Comparison of ENCODE assay signal across 14 cellular contexts in genomic region chr11:103892603-103893002, GRCh38.
DNase-seq lines count a peak whose midpoint lies in the region; ATAC-seq, FAIRE-seq and TF ChIP-seq lines count a peak whose summit lies in the region.
"Had no signal": no experiment of that assay in that cellular context is flagged by ENCODE, and none has a peak within 500 bp of the region (broad histone marks: within the 10 kb centered on the region; RNA-seq: fewer than 3 reads in every experiment).

No MANE protein-coding gene starts in this region.

- TF ChIP-seq POLR2A in A549 (IDR thresholded peaks at IDR 0.05; ENCODE audit: low read length) (no peak), H54 (IDR thresholded peaks at IDR 0.05; ENCODE audit: low read depth, low read length) (no peak)

- ATAC-seq in A549 (peak; percentile 76 to 77; a peak in 5 of 6 replicates), foreskin keratinocyte (peak; percentile 42), GM19324 (IDR thresholded peaks at IDR 0.05; ENCODE audit: low FRiP score, unreplicated experiment) (no peak), GM18907 (IDR thresholded peaks at IDR 0.05; ENCODE audit: unreplicated experiment) (no peak)
- ATAC-seq in stimulated activated memory B cell treated with anti-CD40 and anti-IgM and Interleukin-4, amounts not matched to agents 10 μg/mL and 1 μg/mL and 100 μg/mL, for 72 hours = no peak

- no peaks in the 10 kb centered on the region for H3K36me3 Mint-ChIP-seq in stimulated activated memory B cell treated with anti-CD40 and anti-IgM and Interleukin-4, amounts not matched to agents 10 μg/mL and 1 μg/mL and 100 μg/mL, for 72 hours

- FAIRE-seq in A549 (lab: Jason Lieb, UNC) (no peak), H54 (lab: Jason Lieb, UNC) (peak; percentile 41)
- FAIRE-seq: bronchial epithelial cell, pancreas had no signal

- no peak overlapping the region for H3K4me3 Mint-ChIP-seq in stimulated activated memory B cell treated with anti-CD40 and anti-IgM and Interleukin-4, amounts not matched to agents 10 μg/mL and 1 μg/mL and 100 μg/mL, for 72 hours
- H3K4me3 Mint-ChIP-seq: activated CD4-positive, alpha-beta T cell treated with anti-CD3 and anti-CD28 coated beads, Interleukin-2, amount 10 ng/mL, durations not matched to agents 7 days and 5 days had no signal

- 16% methylated on average over 5 of the region's 5 CpGs for WGBS in A549 (ENCODE audit: missing lambda C conversion rate)

- TF ChIP-seq CTCF in A549 (IDR thresholded peaks at IDR 0.05) (no peak), foreskin keratinocyte (conservative IDR thresholded peaks at IDR 0.05) (no peak)

- peaks cover 17% of the 10 kb centered on the region for H3K4me1 ChIP-seq in A549
- H3K4me1 ChIP-seq in foreskin keratinocyte = no peaks in the 10 kb centered on the region
- H3K4me1 ChIP-seq: pancreas had no signal

- DNase-seq in A549 (ENCODE audit: low read depth in 1 of 2, low spot score in 1 of 2) = peak; percentile 14 to 39
- DNase-seq in H54 (ENCODE audit: insufficient read length, low spot score) = peak; percentile 11
- peak; percentile 14 for DNase-seq in SW480 (ENCODE audit: low spot score)
- no peak for DNase-seq in foreskin keratinocyte
- no peak for DNase-seq in SKM-1 (lab: John Stamatoyannopoulos, UW; ENCODE audit: unreplicated experiment)
- DNase-seq: activated CD4-positive, alpha-beta T cell treated with anti-CD3 and anti-CD28 coated beads, Interleukin-2, amount 10 ng/mL, durations not matched to agents 7 days and 5 days; activated effector memory CD4-positive, alpha-beta T cell treated with Interleukin-2 at 50 U/mL for 16 hours; NCI-H187 treated with DMSO at 0.1 percent for 48 hours; pancreas; SW 1271 had no signal

- TF ChIP-seq RAD21 in A549 (conservative IDR thresholded peaks at IDR 0.05 in 1 of 2, IDR thresholded peaks at IDR 0.05 in 1 of 2) = no peak

- TF ChIP-seq EP300 in A549 (IDR thresholded peaks at IDR 0.05) = no peak

- peaks cover 8% of the 10 kb centered on the region; the same call in 2 of the 3 replicates for H3K9me3 ChIP-seq in A549
- H3K9me3 ChIP-seq: pancreas had no signal

- POLR2A ChIA-PET in A549 (lab: Yijun Ruan, JAX) = no interaction called here

- CTCF ChIA-PET in A549 (lab: Yijun Ruan, JAX) = no interaction called here

- H3K27me3 Mint-ChIP-seq in stimulated activated memory B cell treated with anti-CD40 and anti-IgM and Interleukin-4, amounts not matched to agents 10 μg/mL and 1 μg/mL and 100 μg/mL, for 72 hours = peaks cover 13% of the 10 kb centered on the region
- H3K27me3 Mint-ChIP-seq: activated CD4-positive, alpha-beta T cell treated with anti-CD3 and anti-CD28 coated beads, Interleukin-2, amount 10 ng/mL, durations not matched to agents 7 days and 5 days had no signal

- H3K27me3 ChIP-seq in foreskin keratinocyte = no peaks in the 10 kb centered on the region
- H3K27me3 ChIP-seq: pancreas had no signal

- no peak overlapping the region for H3K27ac Mint-ChIP-seq in stimulated activated memory B cell treated with anti-CD40 and anti-IgM and Interleukin-4, amounts not matched to agents 10 μg/mL and 1 μg/mL and 100 μg/mL, for 72 hours
- H3K27ac Mint-ChIP-seq: activated CD4-positive, alpha-beta T cell treated with anti-CD3 and anti-CD28 coated beads, Interleukin-2, amount 10 ng/mL, durations not matched to agents 7 days and 5 days had no signal

- H3K9me3 Mint-ChIP-seq in stimulated activated memory B cell treated with anti-CD40 and anti-IgM and Interleukin-4, amounts not matched to agents 10 μg/mL and 1 μg/mL and 100 μg/mL, for 72 hours = peaks cover 13% of the 10 kb centered on the region
- H3K9me3 Mint-ChIP-seq: activated CD4-positive, alpha-beta T cell treated with anti-CD3 and anti-CD28 coated beads, Interleukin-2, amount 10 ng/mL, durations not matched to agents 7 days and 5 days had no signal

- H3K4me2 ChIP-seq in A549 = peak overlapping the region; percentile 44

- H3K4me3 ChIP-seq in A549 = no peak overlapping the region
- H3K4me3 ChIP-seq: pancreas had no signal

- H3K4me1 Mint-ChIP-seq in stimulated activated memory B cell treated with anti-CD40 and anti-IgM and Interleukin-4, amounts not matched to agents 10 μg/mL and 1 μg/mL and 100 μg/mL, for 72 hours = peaks cover 12% of the 10 kb centered on the region
- H3K4me1 Mint-ChIP-seq: activated CD4-positive, alpha-beta T cell treated with anti-CD3 and anti-CD28 coated beads, Interleukin-2, amount 10 ng/mL, durations not matched to agents 7 days and 5 days had no signal

- H3K27ac ChIP-seq in A549 = peak overlapping the region; percentile 45 to 55
- no peak overlapping the region for H3K27ac ChIP-seq in foreskin keratinocyte
- H3K27ac ChIP-seq: pancreas had no signal

TF ChIP-seq in A549, 52 proteins besides CTCF, POLR2A, EP300 and RAD21:
- peak; percentile 72 for TF ChIP-seq REST (IDR thresholded peaks at IDR 0.05)
- no peak for TF ChIP-seq CBX8 (IDR thresholded peaks at IDR 0.05)
- no peak for TF ChIP-seq HDAC2 (IDR thresholded peaks at IDR 0.05)
- TF ChIP-seq MAFK (IDR thresholded peaks at IDR 0.05; ENCODE audit: partially characterized antibody) = no peak
- no peak for TF ChIP-seq RARB (CRISPR knock-in tag; IDR thresholded peaks at IDR 0.05)
- no peak for TF ChIP-seq NR3C1 (IDR thresholded peaks at IDR 0.05)
- no peak for TF ChIP-seq CEBPB (IDR thresholded peaks at IDR 0.05)
- peak; percentile 48; the same call in 1 of the 2 replicates for TF ChIP-seq JUNB (IDR thresholded peaks at IDR 0.05)
- 0 out of 2 replicates have a peak, but pooled peaks have one; percentile 18 for TF ChIP-seq FOSL2 (IDR thresholded peaks at IDR 0.05)
- TF ChIP-seq FOSL2 (CRISPR knock-in tag; IDR thresholded peaks at IDR 0.05) = peak; percentile 65
- no peak for TF ChIP-seq HOXB13 (CRISPR knock-in tag; IDR thresholded peaks at IDR 0.05; ENCODE audit: low read depth)
- TF ChIP-seq TP53 (CRISPR knock-in tag; IDR thresholded peaks at IDR 0.05) = no peak
- no peak for TF ChIP-seq KDM5A (IDR thresholded peaks at IDR 0.05)
- no peak for TF ChIP-seq E2F6 (IDR thresholded peaks at IDR 0.05; ENCODE audit: borderline replicate concordance, low read depth)
- TF ChIP-seq EHF (CRISPR knock-in tag; IDR thresholded peaks at IDR 0.05) = no peak
TF ChIP-seq in A549: peak in this region for 3.

Comparison
In these comparisons a context has a peak if more than half of its experiments do, and no peak if none do; other contexts are left out.
1. ATAC-seq: peak in A549 (2 of 2) and foreskin keratinocyte (single experiment); none in GM19324 (single experiment), GM18907 (single experiment) and stimulated activated memory B cell treated with anti-CD40 and anti-IgM and Interleukin-4, amounts not matched to agents 10 μg/mL and 1 μg/mL and 100 μg/mL, for 72 hours (single experiment).
2. DNase-seq: peak in A549 (2 of 2), H54 (single experiment) and SW480 (single experiment); none in foreskin keratinocyte (0 of 2) and SKM-1 (single experiment).